Comparison of ENCODE assay signal across 1 cellular context in the genomic region with DNA sequence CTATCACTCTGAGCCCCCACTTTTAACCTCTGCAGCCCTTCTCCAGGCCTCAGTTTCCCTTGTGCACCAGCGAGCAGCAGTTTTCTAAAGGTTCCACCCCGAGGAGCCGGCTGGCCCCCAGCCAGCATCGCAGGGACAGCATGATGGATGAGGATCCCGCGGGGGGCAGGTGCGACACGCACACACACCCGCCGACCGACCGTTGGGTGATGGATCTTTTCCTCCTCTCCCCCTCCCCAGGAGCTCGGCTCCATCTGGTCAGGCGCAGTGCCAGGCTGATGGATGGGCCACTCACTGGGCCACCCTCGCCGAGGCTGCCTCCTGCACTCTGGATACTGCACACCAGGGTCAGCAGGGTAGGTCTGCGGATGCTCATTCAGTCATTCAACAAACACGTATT.
TF ChIP-seq lines count a peak whose summit lies in the region.

No MANE protein-coding gene starts in this region.

TF ChIP-seq in K562, 482 proteins besides CTCF, POLR2A, EP300 and RAD21:
- 0 out of 2 replicates have a peak, but pooled peaks have one; percentile 84 for TF ChIP-seq ZKSCAN1 (IDR thresholded peaks at IDR 0.05; ENCODE audit: low read depth, low read length)
- peak; percentile 9; the same call in 1 of the 2 replicates for TF ChIP-seq NFIC (IDR thresholded peaks at IDR 0.05)
- no peak for TF ChIP-seq ELF1 (tag; IDR thresholded peaks at IDR 0.05)
TF ChIP-seq in K562: peak in this region for 2.
